19 cellular contexts compared by ENCODE assay signal in genomic region chr13:72757792-72758535, GRCh38. TPM values are rescaled to one million over a fixed set of nuclear protein-coding genes. Genes with fewer than 3 reads are reported as not detected.
DNase-seq lines count a peak whose midpoint lies in the region; ATAC-seq, FAIRE-seq and TF ChIP-seq lines count a peak whose summit lies in the region.
"Had no signal": no experiment of that assay in that cellular context is flagged by ENCODE, and none has a peak within 500 bp of the region (broad histone marks: within the 10 kb centered on the region; RNA-seq: fewer than 3 reads in every experiment).

No MANE protein-coding gene starts in this region.

- H3K27ac ChIP-seq in Panc1 (ENCODE audit: low read length) = no peak overlapping the region
- H3K27ac ChIP-seq: BLaER1, SJSA1 had no signal

- H3K9me3 ChIP-seq in Panc1 (ENCODE audit: control insufficient read depth, insufficient read depth, low read depth, low read length) = no peaks in the 10 kb centered on the region
- H3K9me3 ChIP-seq: BLaER1, HAP-1, SJSA1 had no signal

- no TSS peak for BruUV-seq in Panc1 (replicated peaks; lab: Mats Ljungman, UMichigan)

- CTCF ChIA-PET in Panc1 (lab: Charles Lee) = no interaction called here

- no peaks in the 10 kb centered on the region for H3K27me3 Mint-ChIP-seq in activated T-cell treated with anti-CD3 and anti-CD28 coated beads, Interleukin-2, amount 50 U/mL, for 72 hours (ENCODE audit: low read depth)
- no peaks in the 10 kb centered on the region for H3K27me3 Mint-ChIP-seq in stimulated activated naive B cell treated with anti-CD40 and anti-IgM and Interleukin-4, amounts not matched to agents 10 μg/mL and 1 μg/mL and 100 μg/mL, for 72 hours
- H3K27me3 Mint-ChIP-seq: CD4-positive, alpha-beta memory T cell had no signal

- H3K36me3 Mint-ChIP-seq in activated T-cell treated with anti-CD3 and anti-CD28 coated beads, Interleukin-2, amount 50 U/mL, for 72 hours (ENCODE audit: insufficient read depth in 2 of 2) = peaks cover 0 to 16% of the 10 kb centered on the region in 2 donors
- peaks cover 21 to 32% of the 10 kb centered on the region in 2 donors for H3K36me3 Mint-ChIP-seq in stimulated activated naive B cell treated with anti-CD40 and anti-IgM and Interleukin-4, amounts not matched to agents 10 μg/mL and 1 μg/mL and 100 μg/mL, for 72 hours

- H3K4me3 Mint-ChIP-seq in activated T-cell treated with anti-CD3 and anti-CD28 coated beads, Interleukin-2, amount 50 U/mL, for 72 hours = no peak overlapping the region
- no peak overlapping the region for H3K4me3 Mint-ChIP-seq in stimulated activated naive B cell treated with anti-CD40 and anti-IgM and Interleukin-4, amounts not matched to agents 10 μg/mL and 1 μg/mL and 100 μg/mL, for 72 hours
- H3K4me3 Mint-ChIP-seq: CD4-positive, alpha-beta memory T cell had no signal

- no peaks in the 10 kb centered on the region for H3K9me3 Mint-ChIP-seq in activated T-cell treated with anti-CD3 and anti-CD28 coated beads, Interleukin-2, amount 50 U/mL, for 72 hours
- H3K9me3 Mint-ChIP-seq in stimulated activated naive B cell treated with anti-CD40 and anti-IgM and Interleukin-4, amounts not matched to agents 10 μg/mL and 1 μg/mL and 100 μg/mL, for 72 hours = no peaks in the 10 kb centered on the region
- H3K9me3 Mint-ChIP-seq: CD4-positive, alpha-beta memory T cell had no signal

- no peak for DNase-seq in activated T-cell treated with anti-CD3 and anti-CD28 coated beads, Interleukin-2, amount 50 U/mL, for 72 hours
- DNase-seq in activated T-cell treated with anti-CD3 and anti-CD28 coated beads, Interleukin-2, amount 50 U/mL, for 1 hour = no peak
- DNase-seq in GM12891 (ENCODE audit: insufficient read length, low spot score) (no peak), Panc1 (ENCODE audit: low read depth, low spot score) (no peak), iris pigment epithelial cell (ENCODE audit: low read depth) (peak; percentile 15), NOMO-1 (lab: John Stamatoyannopoulos, UW; ENCODE audit: unreplicated experiment in 2 of 2) (no peak)
- no peak for DNase-seq in stimulated activated naive B cell treated with anti-CD40 and anti-IgM and Interleukin-4, amounts not matched to agents 10 μg/mL and 1 μg/mL and 100 μg/mL, for 72 hours
- DNase-seq: Calu3; CD4-positive, alpha-beta memory T cell; NCI-H1105 treated with DMSO at 0.1 percent for 48 hours; NCI-H1694 treated with DMSO at 0.1 percent for 48 hours; NCI-H2227 treated with DMSO at 0.1 percent for 48 hours; NCI-H524; NCI-H82 had no signal

- POLR2A ChIA-PET in Panc1 (lab: Charles Lee) = no interaction called here

- no peak for TF ChIP-seq POLR2A in GM12891 (IDR thresholded peaks at IDR 0.05; ENCODE audit: low read depth, low read length)

- peaks cover 42% of the 10 kb centered on the region for H3K36me3 ChIP-seq in Panc1 (ENCODE audit: control insufficient read depth, insufficient read depth, low read length)

- H3K4me1 ChIP-seq in Panc1 (ENCODE audit: control insufficient read depth, insufficient read depth, low read length) = no peaks in the 10 kb centered on the region
- H3K4me1 ChIP-seq: BLaER1, HAP-1, SJSA1 had no signal

- no peaks in the 10 kb centered on the region for H3K27me3 ChIP-seq in Panc1 (ENCODE audit: control insufficient read depth, insufficient read depth, low read length)
- H3K27me3 ChIP-seq: BLaER1, SJSA1 had no signal

- ATAC-seq in activated T-cell treated with anti-CD3 and anti-CD28 coated beads, Interleukin-2, amount 50 U/mL, for 72 hours (replicated peaks in 1 of 2) = peak; percentile 52 to 76
- 0 out of 2 replicates have a peak, but pooled peaks have one; percentile 30 for ATAC-seq in Panc1
- no peak for ATAC-seq in stimulated activated naive B cell treated with anti-CD40 and anti-IgM and Interleukin-4, amounts not matched to agents 10 μg/mL and 1 μg/mL and 100 μg/mL, for 72 hours (replicated peaks)
- ATAC-seq in GM18861 (IDR thresholded peaks at IDR 0.05; ENCODE audit: unreplicated experiment) = no peak

- no peak for TF ChIP-seq CTCF in Panc1 (IDR thresholded peaks at IDR 0.05)

- no peak overlapping the region for H3K4me3 ChIP-seq in Panc1 (ENCODE audit: low read depth in 2 of 2, low read length in 2 of 2)
- H3K4me3 ChIP-seq: BLaER1, HAP-1, SJSA1 had no signal

- peak; percentile 48 for FAIRE-seq in GM12891 (lab: Jason Lieb, UNC)
- FAIRE-seq: A204.1 had no signal

- intact Hi-C loops in Panc1 (cut with micrococcal nuclease; ENCODE audit: unreplicated experiment) = no loop called here

- in situ Hi-C loops in Panc1 (cut with HindIII; ENCODE audit: low pct_unique_long_range_greater_than_20kb, low sequenced_read_pairs) = no loop called here

- no peaks in the 10 kb centered on the region for H3K4me1 Mint-ChIP-seq in activated T-cell treated with anti-CD3 and anti-CD28 coated beads, Interleukin-2, amount 50 U/mL, for 72 hours (ENCODE audit: low read depth)
- no peaks in the 10 kb centered on the region for H3K4me1 Mint-ChIP-seq in stimulated activated naive B cell treated with anti-CD40 and anti-IgM and Interleukin-4, amounts not matched to agents 10 μg/mL and 1 μg/mL and 100 μg/mL, for 72 hours

- H3K27ac Mint-ChIP-seq in activated T-cell treated with anti-CD3 and anti-CD28 coated beads, Interleukin-2, amount 50 U/mL, for 72 hours = peak overlapping the region; percentile 38
- H3K27ac Mint-ChIP-seq in stimulated activated naive B cell treated with anti-CD40 and anti-IgM and Interleukin-4, amounts not matched to agents 10 μg/mL and 1 μg/mL and 100 μg/mL, for 72 hours = no peak overlapping the region
- H3K27ac Mint-ChIP-seq: CD4-positive, alpha-beta memory T cell had no signal

TF ChIP-seq in GM12891, 5 proteins besides CTCF, POLR2A, EP300 and RAD21:
- TF ChIP-seq PAX5 (IDR thresholded peaks at IDR 0.05; ENCODE audit: insufficient read depth, low read length, severe bottlenecking) = no peak
- no peak for TF ChIP-seq POLR2AphosphoS5 (IDR thresholded peaks at IDR 0.05; ENCODE audit: low read depth, low read length)
- no peak for TF ChIP-seq POU2F2 (IDR thresholded peaks at IDR 0.05; ENCODE audit: low read depth, low read length)
- TF ChIP-seq SPI1 (IDR thresholded peaks at IDR 0.05; ENCODE audit: low read depth, low read length) = no peak
- TF ChIP-seq TAF1 (IDR thresholded peaks at IDR 0.05; ENCODE audit: low read depth, low read length) = no peak

RNA-seq across cellular contexts. Expression of gene DIS3, which starts 23.7 kb away (rescaled TPM):
- 10 to 100 TPM; 45.2 to 51.7 TPM for total RNA-seq in activated T-cell treated with anti-CD3 and anti-CD28 coated beads, Interleukin-2, amount 50 U/mL, for 72 hours
- 31.8 TPM for polyA plus RNA-seq in GM12891 (2012; ENCODE audit: low read depth, missing spikeins)
- 21.8 TPM for total RNA-seq in Panc1 (2021; ENCODE audit: unreplicated experiment)
- polyA plus RNA-seq in Panc1 (2012; ENCODE audit: insufficient read length) = 20.0 TPM

RNA-seq across cellular contexts. Expression of gene PIBF1, which starts 24.0 kb away (rescaled TPM):
- 10 to 100 TPM; 17.5 to 21.2 TPM for total RNA-seq in activated T-cell treated with anti-CD3 and anti-CD28 coated beads, Interleukin-2, amount 50 U/mL, for 72 hours
- 5.6 TPM for polyA plus RNA-seq in GM12891 (2012; ENCODE audit: low read depth, missing spikeins)
- 11.7 TPM for total RNA-seq in Panc1 (2021; ENCODE audit: unreplicated experiment)
- polyA plus RNA-seq in Panc1 (2012; ENCODE audit: insufficient read length) = 4.9 TPM

RNA-seq across cellular contexts. Expression of gene BORA, which starts 30.2 kb away (rescaled TPM):
- 10 to 100 TPM; 26.5 to 34.0 TPM for total RNA-seq in activated T-cell treated with anti-CD3 and anti-CD28 coated beads, Interleukin-2, amount 50 U/mL, for 72 hours
- polyA plus RNA-seq in GM12891 (2012; ENCODE audit: low read depth, missing spikeins) = 12.9 TPM
- total RNA-seq in Panc1 (2021; ENCODE audit: unreplicated experiment) = 8.0 TPM
- 2.5 TPM for polyA plus RNA-seq in Panc1 (2012; ENCODE audit: insufficient read length)

RNA-seq across cellular contexts. Expression of gene MZT1, which starts 30.5 kb away (rescaled TPM):
- total RNA-seq in activated T-cell treated with anti-CD3 and anti-CD28 coated beads, Interleukin-2, amount 50 U/mL, for 72 hours = 10 to 100 TPM; 23.4 to 29.0 TPM
- 10.5 TPM for polyA plus RNA-seq in GM12891 (2012; ENCODE audit: low read depth, missing spikeins)
- total RNA-seq in Panc1 (2021; ENCODE audit: unreplicated experiment) = 9.8 TPM
- polyA plus RNA-seq in Panc1 (2012; ENCODE audit: insufficient read length) = 3.6 TPM

Comparison
In these comparisons a context has a peak if more than half of its experiments do, and no peak if none do; other contexts are left out.
1. ATAC-seq: peak in activated T-cell treated with anti-CD3 and anti-CD28 coated beads, Interleukin-2, amount 50 U/mL, for 72 hours (2 of 2) and Panc1 (single experiment); none in stimulated activated naive B cell treated with anti-CD40 and anti-IgM and Interleukin-4, amounts not matched to agents 10 μg/mL and 1 μg/mL and 100 μg/mL, for 72 hours (0 of 2) and GM18861 (single experiment).